ENCODE assay signal across 19 cellular contexts in genomic region chr22:27219036-27219435, GRCh38.
DNase-seq lines count a peak whose midpoint lies in the region; ATAC-seq and TF ChIP-seq lines count a peak whose summit lies in the region.
"Had no signal": no experiment of that assay in that cellular context is flagged by ENCODE, and none has a peak within 500 bp of the region (broad histone marks: within the 10 kb centered on the region; RNA-seq: fewer than 3 reads in every experiment).

No MANE protein-coding gene starts in this region.

- H3K27ac ChIP-seq in heart right ventricle (peak overlapping the region in 5 of 10 donors; percentile 22 to 72 (median 60)), gastroesophageal sphincter (peak overlapping the region in 3 of 4 donors; percentile 45 to 73 (median 58)), skeletal muscle tissue (ENCODE audit: low read depth, low read length) (peak overlapping the region; percentile 66), gastrocnemius medialis (no peak overlapping the region), thyroid gland (no peak overlapping the region), upper lobe of left lung (no peak overlapping the region)
- H3K27ac ChIP-seq: C4-2B had no signal

- H3K9me3 ChIP-seq in heart right ventricle (peaks cover 0 to 17% (median 3%) of the 10 kb centered on the region in 11 donors), gastroesophageal sphincter (peaks cover 0 to 7% (median 0%) of the 10 kb centered on the region in 3 donors), skeletal muscle tissue (ENCODE audit: control insufficient read depth in 3 of 3, low read length in 3 of 3) (no peaks in the 10 kb centered on the region), gastrocnemius medialis (no peaks in the 10 kb centered on the region), thyroid gland (no peaks in the 10 kb centered on the region), upper lobe of left lung (peaks cover 0 to 3% (median 0%) of the 10 kb centered on the region in 4 donors)

- TF ChIP-seq CTCF in heart right ventricle (IDR thresholded peaks at IDR 0.05) (no peak), gastroesophageal sphincter (IDR thresholded peaks at IDR 0.05) (no peak), gastrocnemius medialis (IDR thresholded peaks at IDR 0.05 in 4 of 5, conservative IDR thresholded peaks at IDR 0.05 in 1 of 5) (no peak), thyroid gland (IDR thresholded peaks at IDR 0.05) (no peak), upper lobe of left lung (IDR thresholded peaks at IDR 0.05) (no peak)

- H3K36me3 ChIP-seq in heart right ventricle = no peaks in the 10 kb centered on the region
- H3K36me3 ChIP-seq in gastroesophageal sphincter = no peaks in the 10 kb centered on the region
- H3K36me3 ChIP-seq in skeletal muscle tissue (ENCODE audit: control insufficient read depth in 3 of 3, insufficient read depth in 3 of 3, low read length in 3 of 3) = no peaks in the 10 kb centered on the region
- H3K36me3 ChIP-seq in gastrocnemius medialis = no peaks in the 10 kb centered on the region
- no peaks in the 10 kb centered on the region for H3K36me3 ChIP-seq in thyroid gland
- no peaks in the 10 kb centered on the region for H3K36me3 ChIP-seq in upper lobe of left lung

- in situ Hi-C loops in gastrocnemius medialis (cut with MboI; ENCODE audit: low sequenced_read_pairs in 4 of 4) = no loop called here

- intact Hi-C loops in left ventricle myocardium superior (cut with micrococcal nuclease) (no loop called here), heart right ventricle (cut with DNase I) (loop anchor here in 1 of 10 donors (10.0 kb wide), 1 partner anchor 296 kb away; no protein-coding TSS in a partner anchor), gastrocnemius medialis (cut with DNase I; ENCODE audit: low total_unique reads) (no loop called here), thyroid gland (cut with DNase I) (no loop called here)

- no peak for TF ChIP-seq EP300 in gastroesophageal sphincter (IDR thresholded peaks at IDR 0.05)
- no peak for TF ChIP-seq EP300 in upper lobe of left lung (IDR thresholded peaks at IDR 0.05)

- WGBS in heart right ventricle, 2 donors = 79 to 84% methylated on average over 2 of the region's 2 CpGs
- 83% methylated on average over 1 of the region's 2 CpGs; no CpG with 5 or more reads in 1 of the 2 donors for WGBS in gastroesophageal sphincter (ENCODE audit: low coverage in 1 of 2), 2 donors
- 76 to 97% methylated on average over 2 of the region's 2 CpGs for WGBS in thyroid gland, 2 donors
- WGBS in upper lobe of left lung, 2 donors = 86 to 92% methylated on average over 1 to 2 of the region's 2 CpGs

- no peak overlapping the region for H3K9ac ChIP-seq in skeletal muscle tissue (ENCODE audit: low read depth in 1 of 3, low read length in 3 of 3)

- H3K27me3 ChIP-seq in heart right ventricle = peaks cover 0 to 43% (median 21%) of the 10 kb centered on the region in 7 donors
- H3K27me3 ChIP-seq in gastroesophageal sphincter = no peaks in the 10 kb centered on the region
- peaks cover 5 to 21% (median 12%) of the 10 kb centered on the region in 3 donors for H3K27me3 ChIP-seq in skeletal muscle tissue (ENCODE audit: control insufficient read depth in 3 of 3, insufficient read depth in 3 of 3, low read length in 3 of 3)
- H3K27me3 ChIP-seq in gastrocnemius medialis = peaks cover 0 to 17% (median 0%) of the 10 kb centered on the region in 3 donors
- H3K27me3 ChIP-seq in thyroid gland = no peaks in the 10 kb centered on the region
- H3K27me3 ChIP-seq in upper lobe of left lung = no peaks in the 10 kb centered on the region

- TF ChIP-seq POLR2A in gastroesophageal sphincter (IDR thresholded peaks at IDR 0.05) = no peak
- TF ChIP-seq POLR2A in gastrocnemius medialis (IDR thresholded peaks at IDR 0.05) = no peak
- no peak for TF ChIP-seq POLR2A in thyroid gland (IDR thresholded peaks at IDR 0.05)
- no peak for TF ChIP-seq POLR2A in upper lobe of left lung (IDR thresholded peaks at IDR 0.05)

- ATAC-seq in left ventricle myocardium superior (peak; percentile 7), heart right ventricle (no peak), gastroesophageal sphincter (no peak), gastrocnemius medialis (no peak), upper lobe of left lung (ENCODE audit: low FRiP score in 2 of 2) (no peak), GM18909 (IDR thresholded peaks at IDR 0.05; ENCODE audit: poor library complexity, unreplicated experiment) (no peak)

- DNase-seq in left ventricle myocardium superior (no peak), heart right ventricle (no peak), gastrocnemius medialis (no peak), thyroid gland (no peak), upper lobe of left lung (no peak)
- DNase-seq: Calu3; CD8-positive, alpha-beta memory T cell; DMS153; GOT3; Kasumi-1; NCI-H1694; NCI-H2081; NCI-H2171 treated with DMSO at 0.1 percent for 48 hours; NCI-H446; NCI-H526 treated with DMSO at 0.1 percent for 48 hours had no signal

- no peak overlapping the region for H3K4me3 ChIP-seq in heart right ventricle
- no peak overlapping the region for H3K4me3 ChIP-seq in gastroesophageal sphincter
- no peak overlapping the region for H3K4me3 ChIP-seq in skeletal muscle tissue (ENCODE audit: low read length in 3 of 3)
- H3K4me3 ChIP-seq in gastrocnemius medialis = no peak overlapping the region
- no peak overlapping the region for H3K4me3 ChIP-seq in thyroid gland (replicated peaks in 1 of 3)
- H3K4me3 ChIP-seq in upper lobe of left lung = no peak overlapping the region

- H3K4me1 ChIP-seq in heart right ventricle = peaks cover 0 to 33% (median 6%) of the 10 kb centered on the region in 9 donors
- H3K4me1 ChIP-seq in gastroesophageal sphincter = peaks cover 0 to 42% (median 0%) of the 10 kb centered on the region in 3 donors
- H3K4me1 ChIP-seq in skeletal muscle tissue (ENCODE audit: control insufficient read depth in 3 of 3, insufficient read depth in 3 of 3, low read length in 3 of 3) = peaks cover 0 to 12% (median 3%) of the 10 kb centered on the region in 3 donors
- H3K4me1 ChIP-seq in gastrocnemius medialis = no peaks in the 10 kb centered on the region
- H3K4me1 ChIP-seq in thyroid gland = peaks cover 9 to 13% of the 10 kb centered on the region in 2 donors
- H3K4me1 ChIP-seq in upper lobe of left lung = peaks cover 0 to 8% (median 6%) of the 10 kb centered on the region in 4 donors

Comparison
In these comparisons a context has a peak if more than half of its experiments do, and no peak if none do; other contexts are left out.
1. H3K27ac ChIP-seq: peak in gastroesophageal sphincter (3 of 4) and skeletal muscle tissue (single experiment); none in gastrocnemius medialis (0 of 4), thyroid gland (0 of 3) and upper lobe of left lung (0 of 4).